1 cellular context compared by ENCODE assay signal in the genomic region with DNA sequence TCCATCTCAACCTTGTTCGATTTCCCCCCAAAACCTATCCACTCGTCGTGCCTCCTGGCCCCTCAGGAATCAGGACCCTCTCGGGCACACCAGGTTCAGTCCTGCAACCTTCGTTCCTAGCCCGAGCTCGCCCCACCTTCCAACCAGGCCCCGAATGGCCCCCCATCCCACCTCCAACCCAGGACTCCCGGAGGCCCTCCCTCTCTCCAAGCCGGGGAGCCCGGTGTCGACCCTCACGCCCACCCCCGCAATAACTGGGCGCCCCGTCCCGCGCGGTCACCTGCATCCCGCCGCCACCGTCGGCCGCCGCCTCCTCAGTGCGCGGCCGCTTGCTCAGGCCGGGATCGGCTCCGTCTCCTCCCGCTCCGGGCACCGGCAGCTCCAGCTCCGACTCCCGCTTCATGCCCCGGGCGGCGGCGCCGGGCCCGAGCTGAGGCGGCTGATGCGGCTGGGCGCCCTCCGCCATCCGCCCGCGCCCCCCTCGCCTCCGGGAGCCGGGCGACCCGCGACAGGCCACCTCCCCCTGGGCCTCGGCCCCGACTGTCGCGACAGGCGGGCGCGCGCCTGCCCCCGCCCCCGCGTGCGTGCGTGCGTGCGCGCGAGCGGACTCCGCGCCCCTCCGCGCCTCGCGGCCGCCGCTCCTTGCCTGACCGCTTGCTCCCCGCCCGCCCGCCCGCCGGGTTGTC.
A peak's percentile ranks its signal among the peaks of the same experiment; 100 is the strongest.
TF ChIP-seq lines count a peak whose summit lies in the region.

No MANE protein-coding gene starts in this region.

TF ChIP-seq in HEK293, 187 proteins besides CTCF, POLR2A, EP300 and RAD21 (continued from another document and continues in another):
- TF ChIP-seq ZSCAN16 (tag by site-specific recombination; IDR thresholded peaks at IDR 0.05) (no peak), ZNF596 (tag by site-specific recombination; IDR thresholded peaks at IDR 0.05) (no peak), ZNF133 (tag by site-specific recombination; IDR thresholded peaks at IDR 0.05) (no peak), ZNF549 (tag by site-specific recombination; IDR thresholded peaks at IDR 0.05) (no peak), TCF7L2 (IDR thresholded peaks at IDR 0.05; ENCODE audit: borderline replicate concordance, low read depth, low read length) (no peak), ZNF426 (tag by site-specific recombination; IDR thresholded peaks at IDR 0.05) (no peak), ZNF223 (tag by site-specific recombination; IDR thresholded peaks at IDR 0.05) (no peak), ZNF768 (tag by site-specific recombination; IDR thresholded peaks at IDR 0.05) (no peak), YY1 (tag by site-specific recombination; IDR thresholded peaks at IDR 0.05) (peak; percentile 46; the same call in 1 of the 2 replicates), ZNF621 (tag by site-specific recombination; IDR thresholded peaks at IDR 0.05) (no peak), ZNF544 (tag by site-specific recombination; IDR thresholded peaks at IDR 0.05) (no peak), ZNF155 (tag by site-specific recombination; IDR thresholded peaks at IDR 0.05) (no peak), ZNF391 (tag by site-specific recombination; IDR thresholded peaks at IDR 0.05; ENCODE audit: borderline replicate concordance, low read depth) (no peak), ZEB2 (tag by site-specific recombination; IDR thresholded peaks at IDR 0.05) (0 out of 2 replicates have a peak, but pooled peaks have one; percentile 34), MYNN (tag by site-specific recombination; IDR thresholded peaks at IDR 0.05; ENCODE audit: borderline replicate concordance) (no peak), ZNF302 (tag by site-specific recombination; IDR thresholded peaks at IDR 0.05; ENCODE audit: low read depth) (no peak), RBAK (tag by site-specific recombination; IDR thresholded peaks at IDR 0.05) (no peak), ZNF585B (tag by site-specific recombination; IDR thresholded peaks at IDR 0.05) (no peak), ZNF16 (tag by site-specific recombination; IDR thresholded peaks at IDR 0.05; ENCODE audit: low read depth) (no peak), ZNF701 (tag by site-specific recombination; IDR thresholded peaks at IDR 0.05) (no peak), BCL11B (tag by site-specific recombination; IDR thresholded peaks at IDR 0.05; ENCODE audit: low read depth) (no peak), MEIS1 (CRISPR knock-in tag; IDR thresholded peaks at IDR 0.05; ENCODE audit: borderline replicate concordance) (0 out of 2 replicates have a peak, but pooled peaks have one; percentile 17), IKZF3 (tag by site-specific recombination; IDR thresholded peaks at IDR 0.05) (no peak; the same call in 1 of the 2 replicates), ZFP3 (tag by site-specific recombination; IDR thresholded peaks at IDR 0.05; ENCODE audit: low read depth) (no peak), ZNF404 (tag by site-specific recombination; IDR thresholded peaks at IDR 0.05) (no peak), ZNF292 (tag by site-specific recombination; IDR thresholded peaks at IDR 0.05; ENCODE audit: borderline replicate concordance, low read depth) (no peak)
- TF ChIP-seq, protein P1, sequence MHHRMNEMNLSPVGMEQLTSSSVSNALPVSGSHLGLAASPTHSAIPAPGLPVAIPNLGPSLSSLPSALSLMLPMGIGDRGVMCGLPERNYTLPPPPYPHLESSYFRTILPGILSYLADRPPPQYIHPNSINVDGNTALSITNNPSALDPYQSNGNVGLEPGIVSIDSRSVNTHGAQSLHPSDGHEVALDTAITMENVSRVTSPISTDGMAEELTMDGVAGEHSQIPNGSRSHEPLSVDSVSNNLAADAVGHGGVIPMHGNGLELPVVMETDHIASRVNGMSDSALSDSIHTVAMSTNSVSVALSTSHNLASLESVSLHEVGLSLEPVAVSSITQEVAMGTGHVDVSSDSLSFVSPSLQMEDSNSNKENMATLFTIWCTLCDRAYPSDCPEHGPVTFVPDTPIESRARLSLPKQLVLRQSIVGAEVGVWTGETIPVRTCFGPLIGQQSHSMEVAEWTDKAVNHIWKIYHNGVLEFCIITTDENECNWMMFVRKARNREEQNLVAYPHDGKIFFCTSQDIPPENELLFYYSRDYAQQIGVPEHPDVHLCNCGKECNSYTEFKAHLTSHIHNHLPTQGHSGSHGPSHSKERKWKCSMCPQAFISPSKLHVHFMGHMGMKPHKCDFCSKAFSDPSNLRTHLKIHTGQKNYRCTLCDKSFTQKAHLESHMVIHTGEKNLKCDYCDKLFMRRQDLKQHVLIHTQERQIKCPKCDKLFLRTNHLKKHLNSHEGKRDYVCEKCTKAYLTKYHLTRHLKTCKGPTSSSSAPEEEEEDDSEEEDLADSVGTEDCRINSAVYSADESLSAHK (tag by site-specific recombination; IDR thresholded peaks at IDR 0.05), result no peak
- TF ChIP-seq, protein P2, sequence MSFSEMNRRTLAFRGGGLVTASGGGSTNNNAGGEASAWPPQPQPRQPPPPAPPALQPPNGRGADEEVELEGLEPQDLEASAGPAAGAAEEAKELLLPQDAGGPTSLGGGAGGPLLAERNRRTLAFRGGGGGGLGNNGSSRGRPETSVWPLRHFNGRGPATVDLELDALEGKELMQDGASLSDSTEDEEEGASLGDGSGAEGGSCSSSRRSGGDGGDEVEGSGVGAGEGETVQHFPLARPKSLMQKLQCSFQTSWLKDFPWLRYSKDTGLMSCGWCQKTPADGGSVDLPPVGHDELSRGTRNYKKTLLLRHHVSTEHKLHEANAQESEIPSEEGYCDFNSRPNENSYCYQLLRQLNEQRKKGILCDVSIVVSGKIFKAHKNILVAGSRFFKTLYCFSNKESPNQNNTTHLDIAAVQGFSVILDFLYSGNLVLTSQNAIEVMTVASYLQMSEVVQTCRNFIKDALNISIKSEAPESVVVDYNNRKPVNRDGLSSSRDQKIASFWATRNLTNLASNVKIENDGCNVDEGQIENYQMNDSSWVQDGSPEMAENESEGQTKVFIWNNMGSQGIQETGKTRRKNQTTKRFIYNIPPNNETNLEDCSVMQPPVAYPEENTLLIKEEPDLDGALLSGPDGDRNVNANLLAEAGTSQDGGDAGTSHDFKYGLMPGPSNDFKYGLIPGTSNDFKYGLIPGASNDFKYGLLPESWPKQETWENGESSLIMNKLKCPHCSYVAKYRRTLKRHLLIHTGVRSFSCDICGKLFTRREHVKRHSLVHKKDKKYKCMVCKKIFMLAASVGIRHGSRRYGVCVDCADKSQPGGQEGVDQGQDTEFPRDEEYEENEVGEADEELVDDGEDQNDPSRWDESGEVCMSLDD (tag by site-specific recombination; IDR thresholded peaks at IDR 0.05), result peak; percentile 63
- TF ChIP-seq, protein P3, sequence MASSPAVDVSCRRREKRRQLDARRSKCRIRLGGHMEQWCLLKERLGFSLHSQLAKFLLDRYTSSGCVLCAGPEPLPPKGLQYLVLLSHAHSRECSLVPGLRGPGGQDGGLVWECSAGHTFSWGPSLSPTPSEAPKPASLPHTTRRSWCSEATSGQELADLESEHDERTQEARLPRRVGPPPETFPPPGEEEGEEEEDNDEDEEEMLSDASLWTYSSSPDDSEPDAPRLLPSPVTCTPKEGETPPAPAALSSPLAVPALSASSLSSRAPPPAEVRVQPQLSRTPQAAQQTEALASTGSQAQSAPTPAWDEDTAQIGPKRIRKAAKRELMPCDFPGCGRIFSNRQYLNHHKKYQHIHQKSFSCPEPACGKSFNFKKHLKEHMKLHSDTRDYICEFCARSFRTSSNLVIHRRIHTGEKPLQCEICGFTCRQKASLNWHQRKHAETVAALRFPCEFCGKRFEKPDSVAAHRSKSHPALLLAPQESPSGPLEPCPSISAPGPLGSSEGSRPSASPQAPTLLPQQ (tag by site-specific recombination; IDR thresholded peaks at IDR 0.05), result no peak
- TF ChIP-seq, protein P4, sequence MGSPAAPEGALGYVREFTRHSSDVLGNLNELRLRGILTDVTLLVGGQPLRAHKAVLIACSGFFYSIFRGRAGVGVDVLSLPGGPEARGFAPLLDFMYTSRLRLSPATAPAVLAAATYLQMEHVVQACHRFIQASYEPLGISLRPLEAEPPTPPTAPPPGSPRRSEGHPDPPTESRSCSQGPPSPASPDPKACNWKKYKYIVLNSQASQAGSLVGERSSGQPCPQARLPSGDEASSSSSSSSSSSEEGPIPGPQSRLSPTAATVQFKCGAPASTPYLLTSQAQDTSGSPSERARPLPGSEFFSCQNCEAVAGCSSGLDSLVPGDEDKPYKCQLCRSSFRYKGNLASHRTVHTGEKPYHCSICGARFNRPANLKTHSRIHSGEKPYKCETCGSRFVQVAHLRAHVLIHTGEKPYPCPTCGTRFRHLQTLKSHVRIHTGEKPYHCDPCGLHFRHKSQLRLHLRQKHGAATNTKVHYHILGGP (tag by site-specific recombination; IDR thresholded peaks at IDR 0.05), result no peak
- TF ChIP-seq, protein P5, sequence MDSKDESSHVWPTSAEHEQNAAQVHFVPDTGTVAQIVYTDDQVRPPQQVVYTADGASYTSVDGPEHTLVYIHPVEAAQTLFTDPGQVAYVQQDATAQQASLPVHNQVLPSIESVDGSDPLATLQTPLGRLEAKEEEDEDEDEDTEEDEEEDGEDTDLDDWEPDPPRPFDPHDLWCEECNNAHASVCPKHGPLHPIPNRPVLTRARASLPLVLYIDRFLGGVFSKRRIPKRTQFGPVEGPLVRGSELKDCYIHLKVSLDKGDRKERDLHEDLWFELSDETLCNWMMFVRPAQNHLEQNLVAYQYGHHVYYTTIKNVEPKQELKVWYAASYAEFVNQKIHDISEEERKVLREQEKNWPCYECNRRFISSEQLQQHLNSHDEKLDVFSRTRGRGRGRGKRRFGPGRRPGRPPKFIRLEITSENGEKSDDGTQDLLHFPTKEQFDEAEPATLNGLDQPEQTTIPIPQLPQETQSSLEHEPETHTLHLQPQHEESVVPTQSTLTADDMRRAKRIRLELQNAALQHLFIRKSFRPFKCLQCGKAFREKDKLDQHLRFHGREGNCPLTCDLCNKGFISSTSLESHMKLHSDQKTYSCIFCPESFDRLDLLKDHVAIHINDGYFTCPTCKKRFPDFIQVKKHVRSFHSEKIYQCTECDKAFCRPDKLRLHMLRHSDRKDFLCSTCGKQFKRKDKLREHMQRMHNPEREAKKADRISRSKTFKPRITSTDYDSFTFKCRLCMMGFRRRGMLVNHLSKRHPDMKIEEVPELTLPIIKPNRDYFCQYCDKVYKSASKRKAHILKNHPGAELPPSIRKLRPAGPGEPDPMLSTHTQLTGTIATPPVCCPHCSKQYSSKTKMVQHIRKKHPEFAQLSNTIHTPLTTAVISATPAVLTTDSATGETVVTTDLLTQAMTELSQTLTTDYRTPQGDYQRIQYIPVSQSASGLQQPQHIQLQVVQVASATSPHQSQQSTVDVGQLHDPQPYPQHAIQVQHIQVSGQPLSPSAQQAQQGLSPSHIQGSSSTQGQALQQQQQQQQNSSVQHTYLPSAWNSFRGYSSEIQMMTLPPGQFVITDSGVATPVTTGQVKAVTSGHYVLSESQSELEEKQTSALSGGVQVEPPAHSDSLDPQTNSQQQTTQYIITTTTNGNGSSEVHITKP (tag by site-specific recombination; IDR thresholded peaks at IDR 0.05), result no peak
- TF ChIP-seq, protein P6, sequence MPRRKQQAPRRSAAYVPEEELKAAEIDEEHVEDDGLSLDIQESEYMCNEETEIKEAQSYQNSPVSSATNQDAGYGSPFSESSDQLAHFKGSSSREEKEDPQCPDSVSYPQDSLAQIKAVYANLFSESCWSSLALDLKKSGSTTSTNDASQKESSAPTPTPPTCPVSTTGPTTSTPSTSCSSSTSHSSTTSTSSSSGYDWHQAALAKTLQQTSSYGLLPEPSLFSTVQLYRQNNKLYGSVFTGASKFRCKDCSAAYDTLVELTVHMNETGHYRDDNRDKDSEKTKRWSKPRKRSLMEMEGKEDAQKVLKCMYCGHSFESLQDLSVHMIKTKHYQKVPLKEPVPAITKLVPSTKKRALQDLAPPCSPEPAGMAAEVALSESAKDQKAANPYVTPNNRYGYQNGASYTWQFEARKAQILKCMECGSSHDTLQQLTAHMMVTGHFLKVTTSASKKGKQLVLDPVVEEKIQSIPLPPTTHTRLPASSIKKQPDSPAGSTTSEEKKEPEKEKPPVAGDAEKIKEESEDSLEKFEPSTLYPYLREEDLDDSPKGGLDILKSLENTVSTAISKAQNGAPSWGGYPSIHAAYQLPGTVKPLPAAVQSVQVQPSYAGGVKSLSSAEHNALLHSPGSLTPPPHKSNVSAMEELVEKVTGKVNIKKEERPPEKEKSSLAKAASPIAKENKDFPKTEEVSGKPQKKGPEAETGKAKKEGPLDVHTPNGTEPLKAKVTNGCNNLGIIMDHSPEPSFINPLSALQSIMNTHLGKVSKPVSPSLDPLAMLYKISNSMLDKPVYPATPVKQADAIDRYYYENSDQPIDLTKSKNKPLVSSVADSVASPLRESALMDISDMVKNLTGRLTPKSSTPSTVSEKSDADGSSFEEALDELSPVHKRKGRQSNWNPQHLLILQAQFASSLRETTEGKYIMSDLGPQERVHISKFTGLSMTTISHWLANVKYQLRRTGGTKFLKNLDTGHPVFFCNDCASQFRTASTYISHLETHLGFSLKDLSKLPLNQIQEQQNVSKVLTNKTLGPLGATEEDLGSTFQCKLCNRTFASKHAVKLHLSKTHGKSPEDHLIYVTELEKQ (tag by site-specific recombination; IDR thresholded peaks at IDR 0.05; ENCODE audit: borderline replicate concordance), result no peak
- TF ChIP-seq, protein P7, sequence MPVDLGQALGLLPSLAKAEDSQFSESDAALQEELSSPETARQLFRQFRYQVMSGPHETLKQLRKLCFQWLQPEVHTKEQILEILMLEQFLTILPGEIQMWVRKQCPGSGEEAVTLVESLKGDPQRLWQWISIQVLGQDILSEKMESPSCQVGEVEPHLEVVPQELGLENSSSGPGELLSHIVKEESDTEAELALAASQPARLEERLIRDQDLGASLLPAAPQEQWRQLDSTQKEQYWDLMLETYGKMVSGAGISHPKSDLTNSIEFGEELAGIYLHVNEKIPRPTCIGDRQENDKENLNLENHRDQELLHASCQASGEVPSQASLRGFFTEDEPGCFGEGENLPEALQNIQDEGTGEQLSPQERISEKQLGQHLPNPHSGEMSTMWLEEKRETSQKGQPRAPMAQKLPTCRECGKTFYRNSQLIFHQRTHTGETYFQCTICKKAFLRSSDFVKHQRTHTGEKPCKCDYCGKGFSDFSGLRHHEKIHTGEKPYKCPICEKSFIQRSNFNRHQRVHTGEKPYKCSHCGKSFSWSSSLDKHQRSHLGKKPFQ (tag by site-specific recombination; IDR thresholded peaks at IDR 0.05), result no peak
- TF ChIP-seq, protein P8, sequence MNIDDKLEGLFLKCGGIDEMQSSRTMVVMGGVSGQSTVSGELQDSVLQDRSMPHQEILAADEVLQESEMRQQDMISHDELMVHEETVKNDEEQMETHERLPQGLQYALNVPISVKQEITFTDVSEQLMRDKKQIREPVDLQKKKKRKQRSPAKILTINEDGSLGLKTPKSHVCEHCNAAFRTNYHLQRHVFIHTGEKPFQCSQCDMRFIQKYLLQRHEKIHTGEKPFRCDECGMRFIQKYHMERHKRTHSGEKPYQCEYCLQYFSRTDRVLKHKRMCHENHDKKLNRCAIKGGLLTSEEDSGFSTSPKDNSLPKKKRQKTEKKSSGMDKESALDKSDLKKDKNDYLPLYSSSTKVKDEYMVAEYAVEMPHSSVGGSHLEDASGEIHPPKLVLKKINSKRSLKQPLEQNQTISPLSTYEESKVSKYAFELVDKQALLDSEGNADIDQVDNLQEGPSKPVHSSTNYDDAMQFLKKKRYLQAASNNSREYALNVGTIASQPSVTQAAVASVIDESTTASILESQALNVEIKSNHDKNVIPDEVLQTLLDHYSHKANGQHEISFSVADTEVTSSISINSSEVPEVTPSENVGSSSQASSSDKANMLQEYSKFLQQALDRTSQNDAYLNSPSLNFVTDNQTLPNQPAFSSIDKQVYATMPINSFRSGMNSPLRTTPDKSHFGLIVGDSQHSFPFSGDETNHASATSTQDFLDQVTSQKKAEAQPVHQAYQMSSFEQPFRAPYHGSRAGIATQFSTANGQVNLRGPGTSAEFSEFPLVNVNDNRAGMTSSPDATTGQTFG (tag by site-specific recombination; IDR thresholded peaks at IDR 0.05; ENCODE audit: borderline replicate concordance), result no peak
